ENCODE assay signal across 17 cellular contexts in the genomic region with DNA sequence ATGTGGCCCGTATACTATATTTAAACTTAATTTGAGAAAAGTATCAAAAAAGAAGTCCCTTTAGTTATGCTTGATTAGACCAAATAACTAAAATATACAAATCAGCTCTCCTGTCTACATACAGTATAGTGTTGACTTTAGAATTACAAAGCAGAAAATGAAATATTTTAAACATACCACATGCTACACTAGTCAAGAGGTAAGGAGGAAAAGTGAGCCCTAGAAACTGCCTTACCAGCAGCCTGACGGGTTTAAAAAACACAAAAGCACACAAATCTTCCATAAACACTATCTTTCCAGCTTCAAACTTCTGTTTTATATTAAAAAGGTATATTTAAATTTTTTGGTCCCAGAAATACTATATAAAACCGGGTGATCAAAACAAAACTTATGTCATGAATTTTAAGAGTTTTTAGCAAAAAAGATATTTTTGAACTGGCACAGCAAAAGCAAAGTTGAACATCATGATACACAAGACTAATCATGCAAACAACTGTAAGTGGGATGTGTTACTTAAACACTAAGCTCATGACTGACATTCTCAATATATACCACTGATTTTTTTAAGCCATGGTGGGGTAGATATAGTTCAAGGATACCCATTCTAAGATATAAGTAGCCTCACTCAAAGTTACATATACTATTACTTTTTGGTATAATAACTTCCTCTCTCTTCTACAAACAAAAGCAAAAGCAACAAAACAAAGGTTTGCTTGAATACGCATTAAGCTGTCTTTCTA. TPM values are rescaled to one million over a fixed set of nuclear protein-coding genes. Genes with fewer than 3 reads are reported as not detected.
DNase-seq lines count a peak whose midpoint lies in the region; ATAC-seq and TF ChIP-seq lines count a peak whose summit lies in the region.
"Had no signal": no experiment of that assay in that cellular context is flagged by ENCODE, and none has a peak within 500 bp of the region (broad histone marks: within the 10 kb centered on the region; RNA-seq: fewer than 3 reads in every experiment).

No MANE protein-coding gene starts in this region.

- H3K27ac Mint-ChIP-seq in activated B cell treated with CpG ODN at 0.5 μM for 24 hours (peak overlapping the region; percentile 42), nephron (peak overlapping the region in 2 of 3 experiments; percentile 57 to 60)
- H3K27ac Mint-ChIP-seq: CD4-positive, alpha-beta T cell had no signal

- H3K4me3 Mint-ChIP-seq in activated B cell treated with CpG ODN at 0.5 μM for 24 hours (no peak overlapping the region), nephron (no peak overlapping the region)
- H3K4me3 Mint-ChIP-seq: CD4-positive, alpha-beta T cell had no signal

- peaks cover 12 to 52% (median 42%) of the 10 kb centered on the region in 11 experiments for H3K36me3 ChIP-seq in BLaER1 treated with 17β-estradiol and CSF1 and Interleukin-3, amounts not matched to agents 10 nM and 100 nM
- peaks cover 28% of the 10 kb centered on the region for H3K36me3 ChIP-seq in Karpas-422 (ENCODE audit: insufficient read depth, low read length)
- peaks cover 28% of the 10 kb centered on the region for H3K36me3 ChIP-seq in lower lobe of right lung

- CTCF ChIA-PET in activated B cell treated with CpG ODN at 0.5 μM for 24 hours (lab: Charles Lee) = interaction anchor here (1.6 kb wide), 1 partner anchor 266 kb away, joined by 3 read pairs; no protein-coding TSS in a partner anchor

- H3K36me3 Mint-ChIP-seq in activated B cell treated with CpG ODN at 0.5 μM for 24 hours (ENCODE audit: low read depth) = peaks cover 22% of the 10 kb centered on the region
- H3K36me3 Mint-ChIP-seq in nephron (ENCODE audit: low read depth) = peaks cover 20% of the 10 kb centered on the region

- H3K27me3 Mint-ChIP-seq in activated B cell treated with CpG ODN at 0.5 μM for 24 hours = no peaks in the 10 kb centered on the region
- H3K27me3 Mint-ChIP-seq in nephron (ENCODE audit: low read depth) = no peaks in the 10 kb centered on the region
- H3K27me3 Mint-ChIP-seq: CD4-positive, alpha-beta T cell had no signal

- TF ChIP-seq CTCF in activated B cell treated with CpG ODN at 0.5 μM for 24 hours (IDR thresholded peaks at IDR 0.05) (no peak), nephron (IDR thresholded peaks at IDR 0.05; ENCODE audit: unreplicated experiment in 3 of 3) (no peak), lower lobe of right lung (IDR thresholded peaks at IDR 0.05) (no peak)

- peak overlapping the region in 10 of 11 experiments; percentile 25 to 67 (median 48); a peak in 17 of 22 replicates for H3K4me2 ChIP-seq in BLaER1 treated with 17β-estradiol and CSF1 and Interleukin-3, amounts not matched to agents 10 nM and 100 nM
- H3K4me2 ChIP-seq in Karpas-422 (ENCODE audit: low read depth, low read length, poor library complexity, severe bottlenecking) = peak overlapping the region; percentile 53
- H3K4me2 ChIP-seq: SK-N-SH had no signal

- H3K4me1 ChIP-seq in BLaER1 treated with 17β-estradiol and CSF1 and Interleukin-3, amounts not matched to agents 10 nM and 100 nM = peaks cover 30 to 42% (median 36%) of the 10 kb centered on the region in 10 experiments
- H3K4me1 ChIP-seq in Karpas-422 (ENCODE audit: low read length) (peaks cover 32% of the 10 kb centered on the region), lower lobe of right lung (peaks cover 7% of the 10 kb centered on the region)

- H3K4me1 Mint-ChIP-seq in activated B cell treated with CpG ODN at 0.5 μM for 24 hours = peaks cover 40% of the 10 kb centered on the region
- peaks cover 9% of the 10 kb centered on the region for H3K4me1 Mint-ChIP-seq in nephron

- no peaks in the 10 kb centered on the region for H3K9me2 ChIP-seq in Karpas-422 (replicated peaks; ENCODE audit: insufficient read depth, low read length)
- H3K9me2 ChIP-seq: SK-N-SH had no signal

- POLR2A ChIA-PET in activated B cell treated with CpG ODN at 0.5 μM for 24 hours (lab: Charles Lee) = interaction anchor here (0.5 to 2.2 kb wide), 5 partner anchors 15 to 114 kb away, joined by 3 to 7 read pairs (median 3); partner anchors contain the start of gene KLHL11

- DNase-seq in Karpas-422 (no peak), activated B cell treated with CpG ODN at 0.5 μM for 24 hours (no peak), lower lobe of right lung (no peak), AG08396 (ENCODE audit: low spot score) (no peak)
- DNase-seq: AML-193; CD4-positive, alpha-beta T cell; DMS53; H7; NCI-H1436 treated with DMSO at 0.1 percent for 48 hours; NCI-H2081; NCI-H510A treated with DMSO at 0.1 percent for 48 hours; Right ventricle myocardium superior; SK-N-SH had no signal

- H3K9me3 Mint-ChIP-seq in activated B cell treated with CpG ODN at 0.5 μM for 24 hours (no peaks in the 10 kb centered on the region), nephron (no peaks in the 10 kb centered on the region)
- H3K9me3 Mint-ChIP-seq: CD4-positive, alpha-beta T cell had no signal

- H3K4me3 ChIP-seq in BLaER1 treated with 17β-estradiol and CSF1 and Interleukin-3, amounts not matched to agents 10 nM and 100 nM = no peak overlapping the region
- no peak overlapping the region for H3K4me3 ChIP-seq in Karpas-422 (ENCODE audit: low read length)
- no peak overlapping the region for H3K4me3 ChIP-seq in lower lobe of right lung
- H3K4me3 ChIP-seq: K562 had no signal

- no peak overlapping the region for H2AFZ ChIP-seq in Karpas-422 (ENCODE audit: low read length)

- H3K27ac ChIP-seq in BLaER1 treated with 17β-estradiol and CSF1 and Interleukin-3, amounts not matched to agents 10 nM and 100 nM = peak overlapping the region in 6 of 11 experiments; percentile 10 to 46 (median 22); a peak in 8 of 22 replicates
- H3K27ac ChIP-seq in Karpas-422 (ENCODE audit: low read length) (no peak overlapping the region), lower lobe of right lung (no peak overlapping the region)

- H3K9me3 ChIP-seq in BLaER1 treated with 17β-estradiol and CSF1 and Interleukin-3, amounts not matched to agents 10 nM and 100 nM (replicated peaks in 1 of 11) = no peaks in the 10 kb centered on the region
- no peaks in the 10 kb centered on the region for H3K9me3 ChIP-seq in Karpas-422 (ENCODE audit: low read length)
- H3K9me3 ChIP-seq in lower lobe of right lung = no peaks in the 10 kb centered on the region
- H3K9me3 ChIP-seq: SK-N-SH had no signal

- no peaks in the 10 kb centered on the region for H3K27me3 ChIP-seq in BLaER1 treated with 17β-estradiol and CSF1 and Interleukin-3, amounts not matched to agents 10 nM and 100 nM
- H3K27me3 ChIP-seq in Karpas-422 (ENCODE audit: low read length) (no peaks in the 10 kb centered on the region), lower lobe of right lung (ENCODE audit: low read depth) (no peaks in the 10 kb centered on the region)

- peaks cover 58% of the 10 kb centered on the region for H3K79me2 ChIP-seq in Karpas-422 (ENCODE audit: low read length)

- intact Hi-C loops in activated B cell treated with CpG ODN at 0.5 μM for 24 hours (cut with micrococcal nuclease) (no loop called here), lower lobe of right lung (cut with DNase I) (no loop called here)

- ATAC-seq in activated B cell treated with CpG ODN at 0.5 μM for 24 hours (ENCODE audit: low read depth) (no peak), lower lobe of right lung (no peak), HG02870 (IDR thresholded peaks at IDR 0.05; ENCODE audit: unreplicated experiment) (no peak)
- ATAC-seq: K562 had no signal

- H4K20me1 ChIP-seq in BLaER1 treated with 17β-estradiol and CSF1 and Interleukin-3, amounts not matched to agents 10 nM and 100 nM = peaks cover 3 to 78% (median 59%) of the 10 kb centered on the region in 11 experiments; a peak in 15 of 22 replicates
- peaks cover 59% of the 10 kb centered on the region for H4K20me1 ChIP-seq in Karpas-422 (ENCODE audit: insufficient read depth, low read depth, low read length)

- H3K9ac ChIP-seq in BLaER1 treated with 17β-estradiol and CSF1 and Interleukin-3, amounts not matched to agents 10 nM and 100 nM = peak overlapping the region in 2 of 11 experiments; percentile 16 to 38; a peak in 3 of 22 replicates
- H3K9ac ChIP-seq in Karpas-422 (ENCODE audit: low read length) = 0 out of 2 replicates have a peak overlapping the region, but pooled peaks have one; percentile 26
- H3K9ac ChIP-seq: SK-N-SH had no signal

RNA-seq across cellular contexts. Expression of gene KLHL10, which starts 11.8 kb away (rescaled TPM):
- total RNA-seq in Karpas-422 (2014; rRNA removed; shearing (Covaris generic); ENCODE audit: low replicate concordance) = 0.29 TPM in 1 of 2 replicates, not detected in the other
- total RNA-seq in activated B cell treated with CpG ODN at 0.5 μM for 24 hours (not detected in 2 replicates), lower lobe of right lung (0.50 TPM)
- total RNA-seq: CD4-positive, alpha-beta T cell; K562; Right ventricle myocardium superior had no signal

RNA-seq across cellular contexts. Expression of gene NT5C3B, which starts 13.4 kb away (rescaled TPM):
- 10.5 and 17.8 TPM in 2 replicates for total RNA-seq in Karpas-422 (2014; rRNA removed; shearing (Covaris generic); ENCODE audit: low replicate concordance)
- total RNA-seq in activated B cell treated with CpG ODN at 0.5 μM for 24 hours = 38.7 and 41.0 TPM in 2 replicates
- 32.0 TPM for total RNA-seq in lower lobe of right lung

RNA-seq across cellular contexts. Expression of gene KLHL11, which starts 15.8 kb away (rescaled TPM):
- total RNA-seq in Karpas-422 (2014; rRNA removed; shearing (Covaris generic); ENCODE audit: low replicate concordance) = 14.3 and 19.0 TPM in 2 replicates
- total RNA-seq in activated B cell treated with CpG ODN at 0.5 μM for 24 hours = 13.6 and 17.3 TPM in 2 replicates
- total RNA-seq in lower lobe of right lung = 12.3 TPM

RNA-seq across cellular contexts. Expression of gene FKBP10, which starts 36.6 kb away (rescaled TPM):
- total RNA-seq in Karpas-422 (2014; rRNA removed; shearing (Covaris generic); ENCODE audit: low replicate concordance) = 0.54 and 1.9 TPM in 2 replicates
- total RNA-seq in activated B cell treated with CpG ODN at 0.5 μM for 24 hours = 0.54 and 0.86 TPM in 2 replicates
- 27.4 TPM for total RNA-seq in lower lobe of right lung
- total RNA-seq: CD4-positive, alpha-beta T cell had no signal

RNA-seq across cellular contexts. Expression of gene P3H4, which starts 37.7 kb away (rescaled TPM):
- total RNA-seq in Karpas-422 (2014; rRNA removed; shearing (Covaris generic); ENCODE audit: low replicate concordance) = 0.61 TPM in 1 of 2 replicates, not detected in the other
- total RNA-seq in activated B cell treated with CpG ODN at 0.5 μM for 24 hours (0.76 and 1.9 TPM in 2 replicates), lower lobe of right lung (9.2 TPM)

Comparison
In these comparisons a context has a peak if more than half of its experiments do, and no peak if none do; other contexts are left out.
1. H3K27ac ChIP-seq: peak in BLaER1 treated with 17β-estradiol and CSF1 and Interleukin-3, amounts not matched to agents 10 nM and 100 nM (6 of 11); none in Karpas-422 (single experiment) and lower lobe of right lung (single experiment).